In the genomic region with DNA sequence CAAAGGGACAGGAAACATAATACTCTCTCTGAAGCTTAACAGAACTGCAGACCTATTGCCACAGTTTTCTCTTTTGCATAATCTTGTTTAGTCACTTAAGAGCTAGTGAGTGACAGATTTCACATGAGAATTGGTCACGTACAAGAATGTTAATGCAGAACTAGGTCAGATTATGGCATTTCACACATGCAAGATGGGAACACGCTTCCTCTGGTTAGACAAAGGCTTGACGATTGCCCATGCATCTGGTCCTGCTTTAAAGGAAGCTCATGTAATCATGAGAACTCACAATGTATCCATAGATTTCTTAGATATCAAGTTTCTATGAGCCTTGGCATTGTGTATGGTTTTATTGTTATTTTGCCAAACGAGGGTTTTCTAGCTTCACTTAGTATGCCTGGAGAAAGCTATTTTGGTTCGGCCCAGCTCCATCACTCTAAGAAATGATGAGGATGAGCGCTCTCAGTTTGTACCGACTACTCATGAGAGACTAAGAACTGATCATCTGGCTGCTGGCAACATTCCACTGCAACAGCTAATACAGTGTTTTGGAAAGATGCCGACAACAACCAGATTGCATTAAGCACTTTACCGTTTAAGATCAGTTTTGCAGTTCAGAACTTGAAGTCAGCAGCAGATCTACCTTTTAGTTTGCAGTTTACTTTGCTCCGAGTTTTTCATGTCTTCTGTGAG, we compare ENCODE assay signal across 1 cellular context.
TF ChIP-seq lines count a peak whose summit lies in the region.

No MANE protein-coding gene starts in this region.

TF ChIP-seq in SK-N-SH treated with all-trans-retinoic acid at 6 μM for 48 hours, 23 proteins besides CTCF, POLR2A, EP300 and RAD21 (continued from another document):
- TF ChIP-seq, protein P1, sequence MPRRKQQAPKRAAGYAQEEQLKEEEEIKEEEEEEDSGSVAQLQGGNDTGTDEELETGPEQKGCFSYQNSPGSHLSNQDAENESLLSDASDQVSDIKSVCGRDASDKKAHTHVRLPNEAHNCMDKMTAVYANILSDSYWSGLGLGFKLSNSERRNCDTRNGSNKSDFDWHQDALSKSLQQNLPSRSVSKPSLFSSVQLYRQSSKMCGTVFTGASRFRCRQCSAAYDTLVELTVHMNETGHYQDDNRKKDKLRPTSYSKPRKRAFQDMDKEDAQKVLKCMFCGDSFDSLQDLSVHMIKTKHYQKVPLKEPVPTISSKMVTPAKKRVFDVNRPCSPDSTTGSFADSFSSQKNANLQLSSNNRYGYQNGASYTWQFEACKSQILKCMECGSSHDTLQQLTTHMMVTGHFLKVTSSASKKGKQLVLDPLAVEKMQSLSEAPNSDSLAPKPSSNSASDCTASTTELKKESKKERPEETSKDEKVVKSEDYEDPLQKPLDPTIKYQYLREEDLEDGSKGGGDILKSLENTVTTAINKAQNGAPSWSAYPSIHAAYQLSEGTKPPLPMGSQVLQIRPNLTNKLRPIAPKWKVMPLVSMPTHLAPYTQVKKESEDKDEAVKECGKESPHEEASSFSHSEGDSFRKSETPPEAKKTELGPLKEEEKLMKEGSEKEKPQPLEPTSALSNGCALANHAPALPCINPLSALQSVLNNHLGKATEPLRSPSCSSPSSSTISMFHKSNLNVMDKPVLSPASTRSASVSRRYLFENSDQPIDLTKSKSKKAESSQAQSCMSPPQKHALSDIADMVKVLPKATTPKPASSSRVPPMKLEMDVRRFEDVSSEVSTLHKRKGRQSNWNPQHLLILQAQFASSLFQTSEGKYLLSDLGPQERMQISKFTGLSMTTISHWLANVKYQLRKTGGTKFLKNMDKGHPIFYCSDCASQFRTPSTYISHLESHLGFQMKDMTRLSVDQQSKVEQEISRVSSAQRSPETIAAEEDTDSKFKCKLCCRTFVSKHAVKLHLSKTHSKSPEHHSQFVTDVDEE (CRISPR knock-in tag; IDR thresholded peaks at IDR 0.05): no peak
- TF ChIP-seq ZFP3 (CRISPR knock-in tag; IDR thresholded peaks at IDR 0.05) (no peak), BACH2 (CRISPR knock-in tag; IDR thresholded peaks at IDR 0.05; ENCODE audit: borderline replicate concordance) (no peak), CREB5 (CRISPR knock-in tag; IDR thresholded peaks at IDR 0.05; ENCODE audit: low read depth) (no peak), ZFP30 (CRISPR knock-in tag; IDR thresholded peaks at IDR 0.05) (no peak), ZC3H10 (CRISPR knock-in tag; IDR thresholded peaks at IDR 0.05) (no peak), SNAI2 (CRISPR knock-in tag; IDR thresholded peaks at IDR 0.05) (no peak), TCF4 (CRISPR knock-in tag; IDR thresholded peaks at IDR 0.05; ENCODE audit: borderline replicate concordance) (no peak), OSR1 (CRISPR knock-in tag; IDR thresholded peaks at IDR 0.05) (no peak), POU6F1 (CRISPR knock-in tag; IDR thresholded peaks at IDR 0.05; ENCODE audit: borderline replicate concordance, low read depth) (no peak)
TF ChIP-seq in SK-N-SH treated with all-trans-retinoic acid at 6 μM for 48 hours: peak in this region for 0.
